8 cellular contexts compared by ENCODE assay signal in genomic region chr3:106299300-106300098, GRCh38.
DNase-seq lines count a peak whose midpoint lies in the region; ATAC-seq and TF ChIP-seq lines count a peak whose summit lies in the region.
"Had no signal": no experiment of that assay in that cellular context is flagged by ENCODE, and none has a peak within 500 bp of the region (broad histone marks: within the 10 kb centered on the region; RNA-seq: fewer than 3 reads in every experiment).

No MANE protein-coding gene starts in this region.

- peak; percentile 10 for DNase-seq in HT-29 (ENCODE audit: low spot score)
- peak; percentile 33 to 76 for DNase-seq in foreskin fibroblast
- no peak for DNase-seq in NCI-H128 (lab: John Stamatoyannopoulos, UW; ENCODE audit: unreplicated experiment)
- DNase-seq in NCI-H1417 treated with DMSO at 0.1 percent for 48 hours (lab: John Stamatoyannopoulos, UW): no peak
- DNase-seq in COR-L47 (lab: John Stamatoyannopoulos, UW): no peak

- peak; percentile 56 for ATAC-seq in GM18519 (IDR thresholded peaks at IDR 0.05; ENCODE audit: low FRiP score, unreplicated experiment)
- peak; percentile 72 for ATAC-seq in GM21717 (IDR thresholded peaks at IDR 0.05; ENCODE audit: unreplicated experiment)

- no peak for TF ChIP-seq CTCF in foreskin fibroblast (IDR thresholded peaks at IDR 0.05; ENCODE audit: low read depth, low read length)

- H3K4me3 ChIP-seq in foreskin fibroblast (ENCODE audit: low read depth in 1 of 2, low read length in 2 of 2): no peak overlapping the region
- H3K4me3 ChIP-seq: SK-N-MC had no signal

Comparison
In these comparisons a context has a peak if more than half of its experiments do, and no peak if none do; other contexts are left out.
1. DNase-seq: peak in HT-29 (single experiment) and foreskin fibroblast (2 of 2); none in NCI-H128 (single experiment), NCI-H1417 treated with DMSO at 0.1 percent for 48 hours (single experiment) and COR-L47 (single experiment).